Comparison of ENCODE assay signal across 27 cellular contexts in the genomic region with DNA sequence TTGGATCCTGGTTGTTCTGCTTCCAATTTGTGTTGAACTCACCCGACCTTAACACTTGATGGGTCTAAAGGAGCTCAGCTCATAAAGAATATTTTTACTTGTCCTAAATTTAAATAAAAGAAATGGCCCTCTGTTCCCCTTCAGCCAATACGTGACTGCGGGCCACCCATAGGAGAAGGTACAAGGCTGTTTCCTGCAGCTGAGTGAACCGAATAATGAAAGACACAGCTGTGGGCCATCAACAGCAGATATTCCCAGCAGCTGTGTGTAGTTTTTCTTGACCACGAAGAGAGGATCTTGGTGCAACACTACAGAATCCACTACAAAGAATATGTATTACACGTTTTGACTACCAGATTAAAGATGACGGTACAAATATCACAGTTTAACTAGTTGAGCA.
"Had no signal": no experiment of that assay in that cellular context is flagged by ENCODE, and none has a peak within 500 bp of the region (broad histone marks: within the 10 kb centered on the region; RNA-seq: fewer than 3 reads in every experiment).

No MANE protein-coding gene starts in this region.

- H3K9me3 ChIP-seq: ovary, psoas muscle, right lobe of liver, thoracic aorta, thyroid gland, transverse colon, upper lobe of right lung had no signal

- H2AFZ ChIP-seq: neural progenitor cell, parathyroid adenoma had no signal

- H3K36me3 Mint-ChIP-seq: neural progenitor cell; stimulated activated effector memory CD8-positive, alpha-beta T cell treated with anti-CD3 and anti-CD28 coated beads, Interleukin-12 subunit alpha, Interleukin-12 subunit beta, amount 100 ng/mL, for 72 hours; type B pancreatic cell had no signal

- H3K4me3 ChIP-seq: neural progenitor cell, ovary, psoas muscle, right lobe of liver, sigmoid colon, stomach, thoracic aorta, thyroid gland, transverse colon, upper lobe of right lung, uterus had no signal

- H3K36me3 ChIP-seq: neural progenitor cell, ovary, right lobe of liver, sigmoid colon, stomach, thoracic aorta, thyroid gland, transverse colon, upper lobe of right lung, uterus had no signal

- H3K4me3 Mint-ChIP-seq: naive thymus-derived CD8-positive, alpha-beta T cell; nephron; neural progenitor cell; stimulated activated effector memory CD8-positive, alpha-beta T cell treated with anti-CD3 and anti-CD28 coated beads, Interleukin-12 subunit alpha, Interleukin-12 subunit beta, amount 100 ng/mL, for 72 hours; stimulated activated naive B cell treated with anti-CD40 and anti-IgM and Interleukin-4, amounts not matched to agents 10 μg/mL and 1 μg/mL and 100 μg/mL, for 72 hours; stimulated activated naive CD8-positive, alpha-beta T cell treated with anti-CD3 and anti-CD28 coated beads, Interleukin-15, Interleukin-2, amounts not matched to agents 100 ng/mL and 50 ng/mL, for 24 hours; type B pancreatic cell had no signal

- H3K79me2 ChIP-seq: parathyroid adenoma had no signal

- DNase-seq: naive thymus-derived CD8-positive, alpha-beta T cell; occipital lobe; ovary; psoas muscle; right cardiac atrium; right lobe of liver; sigmoid colon; small intestine; stimulated activated CD4-positive, alpha-beta T cell treated with anti-CD3 and anti-CD28 coated beads, Interleukin-15, amount 100 ng/mL, for 24 hours; stimulated activated CD4-positive, alpha-beta T cell treated with anti-CD3 and anti-CD28 coated beads, Interleukin-2, amount 100 ng/mL, for 24 hours; stimulated activated CD4-positive, alpha-beta T cell treated with anti-CD3 and anti-CD28 coated beads, Interleukin-2, amount 100 ng/mL, for 48 hours; stimulated activated CD4-positive, alpha-beta T cell treated with anti-CD3 and anti-CD28 coated beads, Interleukin-4, amount 100 ng/mL, for 24 hours; stimulated activated naive B cell treated with anti-CD40 and anti-IgM and Interleukin-4, amounts not matched to agents 10 μg/mL and 1 μg/mL and 100 μg/mL, for 72 hours; stimulated activated naive CD4-positive, alpha-beta T cell treated with Interleukin-2 at 50 U/mL for 16 hours; stomach; thyroid gland; transverse colon; upper lobe of right lung; uterus had no signal

- H3K9ac ChIP-seq: neural progenitor cell, parathyroid adenoma had no signal

- H3K4me1 Mint-ChIP-seq: naive thymus-derived CD8-positive, alpha-beta T cell; nephron; stimulated activated effector memory CD8-positive, alpha-beta T cell treated with anti-CD3 and anti-CD28 coated beads, Interleukin-12 subunit alpha, Interleukin-12 subunit beta, amount 100 ng/mL, for 72 hours; stimulated activated naive B cell treated with anti-CD40 and anti-IgM and Interleukin-4, amounts not matched to agents 10 μg/mL and 1 μg/mL and 100 μg/mL, for 72 hours had no signal

- H3K27ac Mint-ChIP-seq: naive thymus-derived CD8-positive, alpha-beta T cell; nephron; neural progenitor cell; progenitor cell of endocrine pancreas; stimulated activated effector memory CD8-positive, alpha-beta T cell treated with anti-CD3 and anti-CD28 coated beads, Interleukin-12 subunit alpha, Interleukin-12 subunit beta, amount 100 ng/mL, for 72 hours; stimulated activated naive B cell treated with anti-CD40 and anti-IgM and Interleukin-4, amounts not matched to agents 10 μg/mL and 1 μg/mL and 100 μg/mL, for 72 hours; stimulated activated naive CD8-positive, alpha-beta T cell treated with anti-CD3 and anti-CD28 coated beads, Interleukin-15, Interleukin-2, amounts not matched to agents 100 ng/mL and 50 ng/mL, for 24 hours; type B pancreatic cell had no signal

- H3K9me3 Mint-ChIP-seq: type B pancreatic cell had no signal

- H3K4me2 ChIP-seq: neural progenitor cell had no signal

- H3K27ac ChIP-seq: neural progenitor cell, ovary, parathyroid adenoma, psoas muscle, right lobe of liver, sigmoid colon, stomach, thoracic aorta, thyroid gland, transverse colon, upper lobe of right lung, uterus had no signal

- H3K4me1 ChIP-seq: neural progenitor cell, parathyroid adenoma, psoas muscle, right lobe of liver, sigmoid colon, stomach, thyroid gland, transverse colon, upper lobe of right lung, uterus had no signal

- ATAC-seq: naive thymus-derived CD8-positive, alpha-beta T cell; psoas muscle; right cardiac atrium; right lobe of liver; stimulated activated effector memory CD8-positive, alpha-beta T cell treated with anti-CD3 and anti-CD28 coated beads, Interleukin-12 subunit alpha, Interleukin-12 subunit beta, amount 100 ng/mL, for 72 hours; stimulated activated naive B cell treated with anti-CD40 and anti-IgM and Interleukin-4, amounts not matched to agents 10 μg/mL and 1 μg/mL and 100 μg/mL, for 72 hours; upper lobe of right lung had no signal

- H3K27me3 Mint-ChIP-seq: naive thymus-derived CD8-positive, alpha-beta T cell; progenitor cell of endocrine pancreas; stimulated activated naive B cell treated with anti-CD40 and anti-IgM and Interleukin-4, amounts not matched to agents 10 μg/mL and 1 μg/mL and 100 μg/mL, for 72 hours; stimulated activated naive CD8-positive, alpha-beta T cell treated with anti-CD3 and anti-CD28 coated beads, Interleukin-15, Interleukin-2, amounts not matched to agents 100 ng/mL and 50 ng/mL, for 24 hours; type B pancreatic cell had no signal

- H3K27me3 ChIP-seq: neural progenitor cell, ovary, right lobe of liver, sigmoid colon, stomach, thyroid gland, transverse colon, upper lobe of right lung, uterus had no signal
